9 cellular contexts compared by ENCODE assay signal in the genomic region with DNA sequence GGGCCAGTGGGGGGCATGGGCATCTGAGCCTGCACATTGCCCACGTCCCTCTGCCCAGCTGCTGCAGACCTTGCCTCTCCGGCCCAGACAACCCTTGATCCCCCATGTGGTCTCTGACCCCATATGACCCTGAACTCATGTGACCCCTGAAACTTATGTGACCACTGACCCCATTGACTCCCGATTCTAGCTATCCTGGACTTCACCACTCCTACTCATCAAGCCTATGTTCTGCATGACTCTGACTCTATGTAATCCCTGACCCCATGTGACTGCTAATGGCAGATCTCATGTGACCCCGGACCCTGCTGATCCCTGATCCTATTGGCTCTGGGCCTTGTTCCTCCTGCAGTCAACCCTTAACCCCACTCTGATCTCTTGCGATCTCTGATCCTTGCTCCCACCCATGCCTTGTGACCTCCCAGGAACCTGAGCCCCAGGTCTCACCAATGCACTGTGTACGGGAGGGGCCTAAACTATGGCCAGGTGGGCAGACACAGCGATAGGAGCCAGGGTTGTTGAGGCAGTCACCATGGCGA. TPM values are rescaled to one million over a fixed set of nuclear protein-coding genes. Genes with fewer than 3 reads are reported as not detected.
A peak's percentile ranks its signal among the peaks of the same experiment; 100 is the strongest.
DNase-seq lines count a peak whose midpoint lies in the region; ATAC-seq and TF ChIP-seq lines count a peak whose summit lies in the region.
"Had no signal": no experiment of that assay in that cellular context is flagged by ENCODE, and none has a peak within 500 bp of the region (broad histone marks: within the 10 kb centered on the region; RNA-seq: fewer than 3 reads in every experiment).

No MANE protein-coding gene starts in this region.

- peak overlapping the region in 1 of 2 donors; percentile 4 for H3K27ac Mint-ChIP-seq in stimulated activated naive CD8-positive, alpha-beta T cell treated with anti-CD3 and anti-CD28 coated beads, Interleukin-15, amount 100 ng/mL, for 72 hours
- H3K27ac Mint-ChIP-seq in central memory CD8-positive, alpha-beta T cell (ENCODE audit: low read depth), result peak overlapping the region; percentile 60

- TF ChIP-seq POLR2A in testis (IDR thresholded peaks at IDR 0.05), result no peak

- ATAC-seq in stimulated activated naive CD8-positive, alpha-beta T cell treated with anti-CD3 and anti-CD28 coated beads, Interleukin-15, amount 100 ng/mL, for 72 hours, result no peak
- ATAC-seq in stimulated activated naive CD8-positive, alpha-beta T cell treated with anti-CD3 and anti-CD28 coated beads, Interleukin-15, Interleukin-2, amounts not matched to agents 100 U/mL and 50 U/mL, for 24 hours, result no peak
- ATAC-seq in central memory CD8-positive, alpha-beta T cell (replicated peaks; ENCODE audit: extremely low read depth, poor library complexity, severe bottlenecking), result no peak
- ATAC-seq in GM21423 (IDR thresholded peaks at IDR 0.05; ENCODE audit: unreplicated experiment), result no peak

- H3K9me3 ChIP-seq in testis, result no peaks in the 10 kb centered on the region
- H3K9me3 ChIP-seq: heart left ventricle had no signal

- no peaks in the 10 kb centered on the region for H3K9me3 Mint-ChIP-seq in stimulated activated naive CD8-positive, alpha-beta T cell treated with anti-CD3 and anti-CD28 coated beads, Interleukin-15, amount 100 ng/mL, for 72 hours
- H3K9me3 Mint-ChIP-seq in central memory CD8-positive, alpha-beta T cell, result no peaks in the 10 kb centered on the region

- H3K4me3 Mint-ChIP-seq in stimulated activated naive CD8-positive, alpha-beta T cell treated with anti-CD3 and anti-CD28 coated beads, Interleukin-15, amount 100 ng/mL, for 72 hours, result peak overlapping the region; percentile 4 to 6
- H3K4me3 Mint-ChIP-seq in central memory CD8-positive, alpha-beta T cell, result no peak overlapping the region

- no peaks in the 10 kb centered on the region for H3K27me3 ChIP-seq in testis
- H3K27me3 ChIP-seq: heart left ventricle had no signal

- DNase-seq in stimulated activated naive CD8-positive, alpha-beta T cell treated with anti-CD3 and anti-CD28 coated beads, Interleukin-15, amount 100 ng/mL, for 72 hours, result no peak
- no peak for DNase-seq in stimulated activated naive CD8-positive, alpha-beta T cell treated with anti-CD3 and anti-CD28 coated beads, Interleukin-15, Interleukin-2, amounts not matched to agents 100 U/mL and 50 U/mL, for 24 hours
- peak; percentile 32 for DNase-seq in NCI-H82 treated with DMSO at 0.1 percent for 48 hours (lab: John Stamatoyannopoulos, UW; ENCODE audit: unreplicated experiment)
- no peak for DNase-seq in central memory CD8-positive, alpha-beta T cell (ENCODE audit: low spot score in 2 of 2)
- DNase-seq in H4 (ENCODE audit: low spot score), result no peak
- no peak for DNase-seq in testis
- no peak for DNase-seq in NCI-H2227 (lab: John Stamatoyannopoulos, UW; ENCODE audit: unreplicated experiment)

- peak in 1 of 3 experiments; percentile 3 for TF ChIP-seq CTCF in testis (IDR thresholded peaks at IDR 0.05)

- intact Hi-C loops in testis (cut with DNase I; ENCODE audit: low total_unique reads), result no loop called here

- H3K27me3 Mint-ChIP-seq in stimulated activated naive CD8-positive, alpha-beta T cell treated with anti-CD3 and anti-CD28 coated beads, Interleukin-15, amount 100 ng/mL, for 72 hours, result no peaks in the 10 kb centered on the region
- H3K27me3 Mint-ChIP-seq in central memory CD8-positive, alpha-beta T cell, result no peaks in the 10 kb centered on the region

- H3K27ac ChIP-seq in testis, result no peak overlapping the region
- H3K27ac ChIP-seq: heart left ventricle had no signal

- WGBS in testis, 2 donors, result 87 to 89% methylated on average over 6 to 8 of the region's 8 CpGs

- no peaks in the 10 kb centered on the region for H3K36me3 ChIP-seq in testis (ENCODE audit: low read depth, missing control alignments)

- peaks cover 91% of the 10 kb centered on the region for H3K4me1 Mint-ChIP-seq in stimulated activated naive CD8-positive, alpha-beta T cell treated with anti-CD3 and anti-CD28 coated beads, Interleukin-15, amount 100 ng/mL, for 72 hours
- H3K4me1 Mint-ChIP-seq in central memory CD8-positive, alpha-beta T cell, result peaks cover 61% of the 10 kb centered on the region

- peaks cover 19% of the 10 kb centered on the region for H3K36me3 Mint-ChIP-seq in central memory CD8-positive, alpha-beta T cell (ENCODE audit: insufficient read depth)

- no peak overlapping the region for H3K4me3 ChIP-seq in testis
- H3K4me3 ChIP-seq: heart left ventricle had no signal

- peaks cover 16% of the 10 kb centered on the region for H3K4me1 ChIP-seq in testis

RNA-seq across cellular contexts. Expression of gene LTBP3, which starts 5.7 kb away (rescaled TPM):
- total RNA-seq in H4 (2014; rRNA removed; shearing (Covaris generic)), result 4.2 and 6.3 TPM in 2 replicates
- 100 to 1,000 TPM; 112 to 126 TPM for total RNA-seq in testis
- polyA plus RNA-seq in testis (ENCODE audit: insufficient read depth, low read depth, low replicate concordance), result 58.1 TPM

RNA-seq across cellular contexts. Expression of gene ZNRD2, which starts 17.8 kb away (rescaled TPM):
- total RNA-seq in H4 (2014; rRNA removed; shearing (Covaris generic)), result 73.8 and 80.1 TPM in 2 replicates
- 10 to 100 TPM; 67.7 to 79.6 TPM for total RNA-seq in testis
- polyA plus RNA-seq in testis (ENCODE audit: insufficient read depth, low read depth, low replicate concordance), result 77.6 TPM

RNA-seq across cellular contexts. Expression of gene FAM89B, which starts 19.9 kb away (rescaled TPM):
- 27.5 and 43.1 TPM in 2 replicates for total RNA-seq in H4 (2014; rRNA removed; shearing (Covaris generic))
- 10 to 100 TPM; 59.9 to 63.2 TPM for total RNA-seq in testis
- 25.8 TPM for polyA plus RNA-seq in testis (ENCODE audit: insufficient read depth, low read depth, low replicate concordance)

RNA-seq across cellular contexts. Expression of gene EHBP1L1, which starts 23.4 kb away (rescaled TPM):
- total RNA-seq in H4 (2014; rRNA removed; shearing (Covaris generic)), result 27.9 and 40.0 TPM in 2 replicates
- 10 to 100 TPM; 51.0 to 66.8 TPM for total RNA-seq in testis
- polyA plus RNA-seq in testis (ENCODE audit: insufficient read depth, low read depth, low replicate concordance), result 20.5 TPM

RNA-seq across cellular contexts. Expression of gene SCYL1, which starts 27.6 kb away (rescaled TPM):
- total RNA-seq in H4 (2014; rRNA removed; shearing (Covaris generic)), result 34.5 and 38.6 TPM in 2 replicates
- total RNA-seq in testis, result 100 to 1,000 TPM; 131 to 160 TPM
- 127 TPM for polyA plus RNA-seq in testis (ENCODE audit: insufficient read depth, low read depth, low replicate concordance)

Comparison
In these comparisons a context has a peak if more than half of its experiments do, and no peak if none do; other contexts are left out.
1. RNA of gene LTBP3, which starts 5.7 kb away (total RNA-seq): 112 to 126 TPM in testis; 4.2 to 6.3 TPM in H4; every median in the first group is over 10 times any median in the second.